In genomic region chr13:66068683-66069082, GRCh38 we compare ENCODE assay signal across 34 cellular contexts.
"Had no signal": no experiment of that assay in that cellular context is flagged by ENCODE, and none has a peak within 500 bp of the region (broad histone marks: within the 10 kb centered on the region; RNA-seq: fewer than 3 reads in every experiment).

No MANE protein-coding gene starts in this region.

- H3K9me3 ChIP-seq: MG63 had no signal

- H3K27me3 ChIP-seq: MG63 had no signal

- H3K27ac ChIP-seq: KMS-11 had no signal

- DNase-seq: Karpas-422, Kasumi-1, KG1, MG63, MM.1S, MV-4-11, NCI-H1048, NCI-H1092, NCI-H1092 treated with DMSO at 0.1 percent for 48 hours, NCI-H1105, NCI-H1105 treated with DMSO at 0.1 percent for 48 hours, NCI-H1417, NCI-H1417 treated with DMSO at 0.1 percent for 48 hours, NCI-H1436, NCI-H1436 treated with DMSO at 0.1 percent for 48 hours, NCI-H146, NCI-H1694, NCI-H1694 treated with DMSO at 0.1 percent for 48 hours, NCI-H187, NCI-H187 treated with DMSO at 0.1 percent for 48 hours, NCI-H1930, NCI-H2029, NCI-H2029 treated with DMSO at 0.1 percent for 48 hours, NCI-H2081, NCI-H2081 treated with DMSO at 0.1 percent for 48 hours, NCI-H2107, NCI-H2171, NCI-H2171 treated with DMSO at 0.1 percent for 48 hours, NCI-H2227 treated with DMSO at 0.1 percent for 48 hours, NCI-H226, NCI-H345, NCI-H446, NCI-H446 treated with DMSO at 0.1 percent for 48 hours had no signal

- H3K9ac ChIP-seq: KMS-11 had no signal

- H3K36me3 ChIP-seq: MG63 had no signal

- H3K4me2 ChIP-seq: KMS-11 had no signal

- H3K4me3 ChIP-seq: MG63 had no signal
